8 cellular contexts compared by ENCODE assay signal in the genomic region with DNA sequence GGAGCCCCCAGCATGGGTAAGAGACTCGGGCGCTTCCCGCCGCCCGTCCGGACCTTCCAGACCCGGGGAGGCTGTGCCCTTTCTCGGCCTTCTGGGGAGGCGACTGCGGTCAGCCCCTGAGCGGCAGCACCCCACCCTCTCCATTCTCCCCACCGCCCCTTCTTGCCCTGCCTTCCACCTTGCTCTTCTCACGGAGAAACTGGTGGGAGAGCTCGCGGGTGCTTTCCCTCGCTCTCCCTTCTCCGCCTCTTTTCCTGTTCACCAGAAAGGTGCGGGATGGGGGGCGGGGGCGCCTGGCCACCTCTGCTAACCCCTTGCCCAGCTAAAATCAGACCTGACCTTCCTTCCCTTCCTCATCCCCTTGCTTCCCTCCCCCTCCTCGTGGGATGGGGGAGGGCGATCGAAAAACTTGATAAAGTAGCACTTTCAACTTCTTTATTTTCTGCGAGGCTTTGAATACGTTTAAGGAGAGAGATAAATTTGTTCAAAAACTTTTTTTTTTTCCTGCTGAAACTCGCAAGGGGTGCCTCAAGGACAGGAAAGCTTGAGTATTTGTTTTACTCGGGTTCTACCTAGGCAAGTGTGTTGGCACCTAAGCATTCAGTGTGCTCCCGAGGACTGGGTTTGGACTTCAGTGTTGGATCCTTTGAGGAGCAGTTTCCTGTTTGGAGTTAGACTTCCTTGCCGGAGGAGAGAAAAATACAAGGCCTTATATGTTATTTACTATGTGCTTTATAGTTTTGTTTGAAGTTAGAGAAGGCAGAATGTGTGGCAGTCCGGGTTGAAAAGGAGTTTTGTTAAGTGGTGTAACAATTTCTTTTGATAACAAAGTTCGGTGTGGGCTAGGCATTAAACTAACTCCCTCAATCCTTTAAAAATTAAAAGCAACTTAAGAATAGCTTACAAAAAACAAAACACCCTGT. TPM values are rescaled to one million over a fixed set of nuclear protein-coding genes. Genes with fewer than 3 reads are reported as not detected.
DNase-seq lines count a peak whose midpoint lies in the region; ATAC-seq, FAIRE-seq and TF ChIP-seq lines count a peak whose summit lies in the region.

No MANE protein-coding gene starts in this region.

- no peaks in the 10 kb centered on the region for H3K27me3 ChIP-seq in lower lobe of right lung (ENCODE audit: low read depth)
- H3K27me3 ChIP-seq in tibial artery: no peaks in the 10 kb centered on the region

- TF ChIP-seq CTCF in AG10803 (conservative IDR thresholded peaks at IDR 0.05; ENCODE audit: low read length): no peak
- TF ChIP-seq CTCF in lower lobe of right lung (IDR thresholded peaks at IDR 0.05): no peak
- no peak for TF ChIP-seq CTCF in tibial artery (IDR thresholded peaks at IDR 0.05)

- H3K36me3 Mint-ChIP-seq in dendritic cell treated with granulocyte-macrophage colony-stimulating factor and Interleukin-4, amounts not matched to agents 40 ng/mL and 50 ng/mL, for 4 days (ENCODE audit: low read depth): peaks cover 12% of the 10 kb centered on the region

- peaks cover 18% of the 10 kb centered on the region for H3K4me1 Mint-ChIP-seq in dendritic cell treated with granulocyte-macrophage colony-stimulating factor and Interleukin-4, amounts not matched to agents 40 ng/mL and 50 ng/mL, for 4 days (ENCODE audit: low read depth)

- peak overlapping the region; percentile 81 for H3K27ac Mint-ChIP-seq in dendritic cell treated with granulocyte-macrophage colony-stimulating factor and Interleukin-4, amounts not matched to agents 40 ng/mL and 50 ng/mL, for 4 days

- H3K27ac ChIP-seq in lower lobe of right lung (peak overlapping the region; percentile 91), tibial artery (peak overlapping the region; percentile 94 to 97)

- peak; percentile 26 for ATAC-seq in GM18508 (IDR thresholded peaks at IDR 0.05; ENCODE audit: insufficient read depth, unreplicated experiment)
- peak; percentile 31 for ATAC-seq in HG03095 (IDR thresholded peaks at IDR 0.05; ENCODE audit: unreplicated experiment)
- peak; percentile 2 to 60 for ATAC-seq in lower lobe of right lung

- DNase-seq in AG10803 (ENCODE audit: low read depth) (peak; percentile 33), RCC 7860 (ENCODE audit: low spot score) (peak; percentile 31), lower lobe of right lung (no peak), tibial artery (peak in 1 of 2 donors; percentile 22), cortex of kidney (lab: John Stamatoyannopoulos, UW) (no peak)

- H3K36me3 ChIP-seq in lower lobe of right lung: no peaks in the 10 kb centered on the region
- no peaks in the 10 kb centered on the region for H3K36me3 ChIP-seq in tibial artery

- peak overlapping the region; percentile 80 for H3K4me3 ChIP-seq in AG10803 (ENCODE audit: low read length)
- peak overlapping the region; percentile 85 for H3K4me3 ChIP-seq in lower lobe of right lung
- peak overlapping the region; percentile 81 to 91 for H3K4me3 ChIP-seq in tibial artery

- H3K9me3 ChIP-seq in lower lobe of right lung (no peaks in the 10 kb centered on the region), tibial artery (no peaks in the 10 kb centered on the region)

- H3K27me3 Mint-ChIP-seq in dendritic cell treated with granulocyte-macrophage colony-stimulating factor and Interleukin-4, amounts not matched to agents 40 ng/mL and 50 ng/mL, for 4 days: peaks cover 24% of the 10 kb centered on the region

- peaks cover 41% of the 10 kb centered on the region for H3K4me1 ChIP-seq in lower lobe of right lung
- H3K4me1 ChIP-seq in tibial artery: peaks cover 0 to 24% (median 11%) of the 10 kb centered on the region in 4 donors

- no peaks in the 10 kb centered on the region for H3K9me3 Mint-ChIP-seq in dendritic cell treated with granulocyte-macrophage colony-stimulating factor and Interleukin-4, amounts not matched to agents 40 ng/mL and 50 ng/mL, for 4 days

- FAIRE-seq in RCC 7860 (lab: Jason Lieb, UNC): no peak

- H3K4me3 Mint-ChIP-seq in dendritic cell treated with granulocyte-macrophage colony-stimulating factor and Interleukin-4, amounts not matched to agents 40 ng/mL and 50 ng/mL, for 4 days: peak overlapping the region; percentile 98

- intact Hi-C loops in dendritic cell treated with granulocyte-macrophage colony-stimulating factor and Interleukin-4, amounts not matched to agents 40 ng/mL and 50 ng/mL, for 4 days (cut with micrococcal nuclease): loop anchor here (5.0 kb wide), 1 partner anchor 66 kb away; no protein-coding TSS in a partner anchor
- intact Hi-C loops in lower lobe of right lung (cut with DNase I) (no loop called here), tibial artery (cut with DNase I; ENCODE audit: low total_unique reads) (no loop called here)

RNA-seq across cellular contexts. Expression of a gene that starts 0.9 kb away (rescaled TPM):
- total RNA-seq in lower lobe of right lung: 38.1 TPM

Comparison
In these comparisons a context has a peak if more than half of its experiments do, and no peak if none do; other contexts are left out.
1. DNase-seq: peak in AG10803 (single experiment) and RCC 7860 (single experiment); none in lower lobe of right lung (single experiment) and cortex of kidney (single experiment).
2. Peak in every context shown above with its lines, with median percentiles within 50 percentile points of each other: H3K4me3 ChIP-seq and ATAC-seq.